In genomic region chr11:69494851-69495250, GRCh38 we compare ENCODE assay signal across 31 cellular contexts. TPM values are rescaled to one million over a fixed set of nuclear protein-coding genes. Genes with fewer than 3 reads are reported as not detected.
"Had no signal": no experiment of that assay in that cellular context is flagged by ENCODE, and none has a peak within 500 bp of the region (broad histone marks: within the 10 kb centered on the region; RNA-seq: fewer than 3 reads in every experiment).

No MANE protein-coding gene starts in this region.

- H3K9me3 ChIP-seq: colonic mucosa, gastrocnemius medialis, uterus had no signal

- H3K4me3 ChIP-seq: colonic mucosa, gastrocnemius medialis, lung, skin epidermis, uterus had no signal

- H3K4me3 Mint-ChIP-seq: activated CD4-positive, alpha-beta memory T cell treated with anti-CD3 and anti-CD28 coated beads, Interleukin-2, amount 10 ng/mL, durations not matched to agents 7 days and 5 days; activated CD4-positive, alpha-beta T cell treated with anti-CD3 and anti-CD28 coated beads, Interleukin-2, amount 10 ng/mL, durations not matched to agents 7 days and 5 days; activated T-cell treated with anti-CD3 and anti-CD28 coated beads, Interleukin-2, amount 50 U/mL, for 4 hours; activated T-helper 17 cell treated with anti-CD3 and anti-CD28 coated beads, Interleukin-2, amount 50 U/mL, for 72 hours; naive B cell; stimulated activated memory B cell treated with anti-CD40 and anti-IgM and Interleukin-4, amounts not matched to agents 10 μg/mL and 1 μg/mL and 100 μg/mL, for 72 hours; stimulated activated naive CD8-positive, alpha-beta T cell treated with anti-CD3 and anti-CD28 coated beads, Interleukin-15, amount 100 ng/mL, for 72 hours; T-helper 17 cell; type B pancreatic cell had no signal

- H3K4me1 Mint-ChIP-seq: activated CD4-positive, alpha-beta memory T cell treated with anti-CD3 and anti-CD28 coated beads, Interleukin-2, amount 10 ng/mL, durations not matched to agents 7 days and 5 days; activated CD4-positive, alpha-beta T cell treated with anti-CD3 and anti-CD28 coated beads, Interleukin-2, amount 10 ng/mL, durations not matched to agents 7 days and 5 days; activated T-helper 17 cell treated with anti-CD3 and anti-CD28 coated beads, Interleukin-2, amount 50 U/mL, for 72 hours; T-helper 17 cell had no signal

- H3K36me3 ChIP-seq: colonic mucosa, gastrocnemius medialis, uterus had no signal

- H3K27me3 Mint-ChIP-seq: activated CD4-positive, alpha-beta memory T cell treated with anti-CD3 and anti-CD28 coated beads, Interleukin-2, amount 10 ng/mL, durations not matched to agents 7 days and 5 days; activated CD4-positive, alpha-beta T cell treated with anti-CD3 and anti-CD28 coated beads, Interleukin-2, amount 10 ng/mL, durations not matched to agents 7 days and 5 days had no signal

- H3K27ac Mint-ChIP-seq: activated CD4-positive, alpha-beta memory T cell treated with anti-CD3 and anti-CD28 coated beads, Interleukin-2, amount 10 ng/mL, durations not matched to agents 7 days and 5 days; activated CD4-positive, alpha-beta T cell treated with anti-CD3 and anti-CD28 coated beads, Interleukin-2, amount 10 ng/mL, durations not matched to agents 7 days and 5 days; activated T-helper 17 cell treated with anti-CD3 and anti-CD28 coated beads, Interleukin-2, amount 50 U/mL, for 72 hours; naive B cell; stimulated activated memory B cell treated with anti-CD40 and anti-IgM and Interleukin-4, amounts not matched to agents 10 μg/mL and 1 μg/mL and 100 μg/mL, for 72 hours; stimulated activated naive CD8-positive, alpha-beta T cell treated with anti-CD3 and anti-CD28 coated beads, Interleukin-15, amount 100 ng/mL, for 72 hours; T-helper 17 cell; type B pancreatic cell had no signal

- H3K27ac ChIP-seq: colonic mucosa, gastrocnemius medialis, skin epidermis, uterus had no signal

- DNase-seq: activated CD4-positive, alpha-beta memory T cell treated with anti-CD3 and anti-CD28 coated beads, Interleukin-2, amount 10 ng/mL, durations not matched to agents 7 days and 5 days; activated CD4-positive, alpha-beta T cell treated with anti-CD3 and anti-CD28 coated beads for 1 hour; activated CD4-positive, alpha-beta T cell treated with anti-CD3 and anti-CD28 coated beads, Interleukin-2, amount 10 ng/mL, durations not matched to agents 7 days and 5 days; activated gamma-delta T cell treated with Interleukin-2 at 50 U/mL for 16 hours; activated naive CD4-positive, alpha-beta T cell treated with anti-CD3 and anti-CD28 coated beads, Interleukin-2, amount 50 U/mL, for 16 hours; activated T-cell treated with anti-CD3 and anti-CD28 coated beads, Interleukin-2, amount 50 U/mL, for 4 hours; amygdala; colonic mucosa; effector CD8-positive, alpha-beta T cell; erythroblast; gastrocnemius medialis; hippocampal formation; naive B cell; occipital lobe; stimulated activated CD4-positive, alpha-beta T cell treated with anti-CD3 and anti-CD28 coated beads, Interleukin-4, amount 100 ng/mL, for 24 hours; stimulated activated naive CD8-positive, alpha-beta T cell treated with anti-CD3 and anti-CD28 coated beads, Interleukin-15, amount 100 ng/mL, for 72 hours; substantia nigra; T-helper 17 cell; T1000; uterus had no signal

- H3K27me3 ChIP-seq: colonic mucosa, gastrocnemius medialis, uterus had no signal

- ATAC-seq: activated T-cell treated with anti-CD3 and anti-CD28 coated beads, Interleukin-2, amount 50 U/mL, for 4 hours; activated T-helper 17 cell treated with anti-CD3 and anti-CD28 coated beads, Interleukin-2, amount 50 U/mL, for 72 hours; gastrocnemius medialis; sciatic nerve; stimulated activated memory B cell treated with anti-CD40 and anti-IgM and Interleukin-4, amounts not matched to agents 10 μg/mL and 1 μg/mL and 100 μg/mL, for 72 hours; stimulated activated naive CD8-positive, alpha-beta T cell treated with anti-CD3 and anti-CD28 coated beads, Interleukin-15, amount 100 ng/mL, for 72 hours; T-helper 17 cell had no signal

- H3K4me1 ChIP-seq: colonic mucosa had no signal

- H3K36me3 Mint-ChIP-seq: naive B cell; stimulated activated memory B cell treated with anti-CD40 and anti-IgM and Interleukin-4, amounts not matched to agents 10 μg/mL and 1 μg/mL and 100 μg/mL, for 72 hours; type B pancreatic cell had no signal

- H3K9me3 Mint-ChIP-seq: activated CD4-positive, alpha-beta memory T cell treated with anti-CD3 and anti-CD28 coated beads, Interleukin-2, amount 10 ng/mL, durations not matched to agents 7 days and 5 days; activated CD4-positive, alpha-beta T cell treated with anti-CD3 and anti-CD28 coated beads, Interleukin-2, amount 10 ng/mL, durations not matched to agents 7 days and 5 days; activated T-cell treated with anti-CD3 and anti-CD28 coated beads, Interleukin-2, amount 50 U/mL, for 4 hours; activated T-helper 17 cell treated with anti-CD3 and anti-CD28 coated beads, Interleukin-2, amount 50 U/mL, for 72 hours; naive B cell; stimulated activated memory B cell treated with anti-CD40 and anti-IgM and Interleukin-4, amounts not matched to agents 10 μg/mL and 1 μg/mL and 100 μg/mL, for 72 hours; stimulated activated naive CD8-positive, alpha-beta T cell treated with anti-CD3 and anti-CD28 coated beads, Interleukin-15, amount 100 ng/mL, for 72 hours; type B pancreatic cell had no signal

RNA-seq across cellular contexts. Expression of gene LINC01488, which starts 13.4 kb away (rescaled TPM):
- total RNA-seq: activated CD4-positive, alpha-beta memory T cell treated with anti-CD3 and anti-CD28 coated beads, Interleukin-2, amount 10 ng/mL, durations not matched to agents 7 days and 5 days; activated CD4-positive, alpha-beta T cell treated with anti-CD3 and anti-CD28 coated beads, Interleukin-2, amount 10 ng/mL, durations not matched to agents 7 days and 5 days; activated T-cell treated with anti-CD3 and anti-CD28 coated beads, Interleukin-2, amount 50 U/mL, for 4 hours; activated T-helper 17 cell treated with anti-CD3 and anti-CD28 coated beads, Interleukin-2, amount 50 U/mL, for 72 hours; bronchial epithelial cell; colonic mucosa; gastrocnemius medialis; lung; mesenteric fat pad; mucosa of gallbladder; occipital lobe; sciatic nerve; T-helper 17 cell; uterus had no signal
- polyA plus RNA-seq: keratinocyte, lung, neural cell had no signal
